ENCODE assay signal across 9 cellular contexts in the genomic region with DNA sequence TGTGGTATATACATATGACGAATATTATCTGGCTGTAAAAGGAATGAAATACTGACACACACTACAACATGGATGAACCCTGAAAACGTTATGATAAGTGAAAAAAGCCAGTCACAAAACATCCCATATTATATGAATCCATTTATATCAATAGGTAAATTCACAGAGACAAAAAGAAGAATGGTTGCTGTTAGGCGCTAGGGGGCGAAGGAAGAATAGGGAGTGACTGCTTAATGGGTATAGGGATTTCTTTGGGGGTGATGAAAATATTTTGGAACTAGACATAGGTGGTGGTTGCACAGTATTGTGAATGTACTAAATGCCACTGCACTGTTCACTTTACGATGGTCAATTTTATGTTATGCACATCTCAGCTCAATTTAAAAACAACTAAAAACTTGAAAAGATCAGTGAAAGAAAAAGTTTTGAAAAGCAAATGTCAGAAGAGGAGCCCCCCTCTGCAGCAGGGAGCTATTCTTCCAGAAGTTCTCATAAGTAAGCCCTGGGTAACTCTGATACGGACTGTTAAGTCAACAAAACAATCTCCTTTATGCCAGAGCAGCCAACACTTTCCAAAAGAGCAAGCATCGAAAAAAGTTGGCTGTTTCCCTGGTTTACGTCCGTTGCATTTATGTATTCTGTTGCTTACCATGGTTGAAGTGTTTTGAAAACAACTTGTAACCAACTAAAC.
A peak's percentile ranks its signal among the peaks of the same experiment; 100 is the strongest.
DNase-seq lines count a peak whose midpoint lies in the region; ATAC-seq and TF ChIP-seq lines count a peak whose summit lies in the region.
"Had no signal": no experiment of that assay in that cellular context is flagged by ENCODE, and none has a peak within 500 bp of the region (broad histone marks: within the 10 kb centered on the region; RNA-seq: fewer than 3 reads in every experiment).

No MANE protein-coding gene starts in this region.

- intact Hi-C loops in CD4-positive, alpha-beta T cell (cut with DNase I, micrococcal nuclease): no loop called here
- intact Hi-C loops in lower leg skin (cut with DNase I; ENCODE audit: low total_unique reads): no loop called here

- POLR2A ChIA-PET in CD4-positive, alpha-beta T cell (lab: Charles Lee): interaction anchor here (1.0 to 2.3 kb wide), 4 partner anchors 15 to 501 kb away, joined by 3 to 9 read pairs (median 6); a partner anchor contains a TSS

- no peak overlapping the region for H3K27ac ChIP-seq in CD4-positive, alpha-beta T cell (ENCODE audit: low read depth, low read length)

- CTCF ChIA-PET in CD4-positive, alpha-beta T cell (lab: Charles Lee): interaction anchor here (1.2 kb wide), 1 partner anchor 526 kb away, joined by 3 read pairs; no protein-coding TSS in a partner anchor

- H3K9me3 ChIP-seq in CD4-positive, alpha-beta T cell (ENCODE audit: control insufficient read depth, low read length): no peaks in the 10 kb centered on the region

- H3K27ac Mint-ChIP-seq in CD4-positive, alpha-beta T cell: peak overlapping the region; percentile 98
- H3K27ac Mint-ChIP-seq in HFFc6 (peak overlapping the region; percentile 86), neural crest cell (ENCODE audit: unreplicated experiment) (peak overlapping the region; percentile 93)

- no peaks in the 10 kb centered on the region for H3K27me3 Mint-ChIP-seq in CD4-positive, alpha-beta T cell
- no peaks in the 10 kb centered on the region; the same call in 1 of the 2 replicates for H3K27me3 Mint-ChIP-seq in HFFc6 (ENCODE audit: insufficient read depth)
- H3K27me3 Mint-ChIP-seq in neural crest cell (ENCODE audit: low read depth): no peaks in the 10 kb centered on the region

- no peak for TF ChIP-seq POLR2A in lower leg skin (IDR thresholded peaks at IDR 0.05)

- H3K27me3 ChIP-seq in CD4-positive, alpha-beta T cell (ENCODE audit: control insufficient read depth, insufficient read depth, low read length): no peaks in the 10 kb centered on the region

- DNase-seq in CD4-positive, alpha-beta T cell: no peak
- DNase-seq in HFFc6 (no peak), cardiac fibroblast (ENCODE audit: low read depth in 2 of 2) (peak; percentile 11 to 60), neural crest cell (ENCODE audit: low read depth, low spot score) (no peak), lower leg skin (ENCODE audit: low spot score in 2 of 2) (no peak), NCI-H82 treated with DMSO at 0.1 percent for 48 hours (lab: John Stamatoyannopoulos, UW; ENCODE audit: unreplicated experiment) (no peak)
- DNase-seq: NCI-H2171 treated with DMSO at 0.1 percent for 48 hours had no signal

- TF ChIP-seq CTCF in CD4-positive, alpha-beta T cell (IDR thresholded peaks at IDR 0.05): no peak
- TF ChIP-seq CTCF in HFFc6 (IDR thresholded peaks at IDR 0.05) (no peak; the same call in 1 of the 2 replicates), cardiac fibroblast (IDR thresholded peaks at IDR 0.05; ENCODE audit: low read depth, low read length) (no peak), neural crest cell (conservative IDR thresholded peaks at IDR 0.05) (no peak), lower leg skin (IDR thresholded peaks at IDR 0.05) (no peak)

- H3K4me3 ChIP-seq in cardiac fibroblast (replicated peaks in 1 of 2; ENCODE audit: low read depth in 2 of 2, low read length in 2 of 2): no peak overlapping the region
- H3K4me3 ChIP-seq in lower leg skin (ENCODE audit: low read depth, poor library complexity, severe bottlenecking): no peak overlapping the region

- no peaks in the 10 kb centered on the region for H3K9me3 Mint-ChIP-seq in CD4-positive, alpha-beta T cell
- H3K9me3 Mint-ChIP-seq in HFFc6: no peaks in the 10 kb centered on the region
- peaks cover 9% of the 10 kb centered on the region for H3K9me3 Mint-ChIP-seq in neural crest cell

- peaks cover 6% of the 10 kb centered on the region for H3K36me3 Mint-ChIP-seq in CD4-positive, alpha-beta T cell (ENCODE audit: low read depth)
- no peaks in the 10 kb centered on the region for H3K36me3 Mint-ChIP-seq in HFFc6 (ENCODE audit: low read depth)
- peaks cover 2% of the 10 kb centered on the region for H3K36me3 Mint-ChIP-seq in neural crest cell (ENCODE audit: low read depth)

- H3K4me3 Mint-ChIP-seq in CD4-positive, alpha-beta T cell: peak overlapping the region; percentile 81
- peak overlapping the region; percentile 79; the same call in 1 of the 2 replicates for H3K4me3 Mint-ChIP-seq in HFFc6
- no peak overlapping the region for H3K4me3 Mint-ChIP-seq in neural crest cell

- 63 to 66% methylated on average over 9 of the region's 9 CpGs for WGBS in lower leg skin, 2 donors

- peaks cover 28% of the 10 kb centered on the region for H3K4me1 Mint-ChIP-seq in CD4-positive, alpha-beta T cell (ENCODE audit: low read depth)
- peaks cover 47% of the 10 kb centered on the region for H3K4me1 Mint-ChIP-seq in HFFc6 (ENCODE audit: low read depth)
- peaks cover 39% of the 10 kb centered on the region for H3K4me1 Mint-ChIP-seq in neural crest cell

- ATAC-seq in CD4-positive, alpha-beta T cell (ENCODE audit: poor library complexity): no peak
- no peak for ATAC-seq in GM18861 (IDR thresholded peaks at IDR 0.05; ENCODE audit: unreplicated experiment)
- ATAC-seq in HG03039 (IDR thresholded peaks at IDR 0.05; ENCODE audit: unreplicated experiment): no peak

Comparison
In these comparisons a context has a peak if more than half of its experiments do, and no peak if none do; other contexts are left out.
1. DNase-seq: peak in cardiac fibroblast (2 of 2); none in CD4-positive, alpha-beta T cell (0 of 10), HFFc6 (single experiment), neural crest cell (single experiment), lower leg skin (0 of 2) and NCI-H82 treated with DMSO at 0.1 percent for 48 hours (single experiment).
2. Peak in every context shown above with its lines, with median percentiles within 50 percentile points of each other: H3K27ac Mint-ChIP-seq.